23 cellular contexts compared by ENCODE assay signal in the genomic region with DNA sequence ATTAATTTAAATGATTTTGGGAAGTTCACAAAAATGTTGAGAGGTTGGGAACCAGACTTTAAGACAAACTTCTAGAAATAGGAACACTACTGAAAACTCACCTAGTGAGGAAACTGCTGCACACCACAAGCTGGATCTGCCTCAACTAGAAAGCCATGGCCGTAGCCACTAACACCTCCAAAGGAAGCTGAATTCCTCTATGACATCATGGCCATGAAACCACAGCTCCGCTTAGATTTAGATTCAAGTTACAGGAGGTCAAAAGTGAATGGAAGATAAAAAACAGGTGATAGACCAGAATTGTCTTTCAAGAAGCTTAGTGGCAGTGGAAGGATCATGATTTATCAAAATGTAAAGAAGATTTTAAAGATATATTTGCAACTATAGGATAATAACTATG.
DNase-seq lines count a peak whose midpoint lies in the region; ATAC-seq, FAIRE-seq and TF ChIP-seq lines count a peak whose summit lies in the region.
"Had no signal": no experiment of that assay in that cellular context is flagged by ENCODE, and none has a peak within 500 bp of the region (broad histone marks: within the 10 kb centered on the region; RNA-seq: fewer than 3 reads in every experiment).

No MANE protein-coding gene starts in this region.

- H3K9me3 Mint-ChIP-seq in MCF 10A (ENCODE audit: unreplicated experiment), result peaks cover 36% of the 10 kb centered on the region

- no peak overlapping the region for H2AFZ ChIP-seq in mammary epithelial cell (ENCODE audit: low read depth, low read length)
- H2AFZ ChIP-seq: GM23248 had no signal

- no peaks in the 10 kb centered on the region for H3K4me1 ChIP-seq in mammary epithelial cell (ENCODE audit: insufficient read depth, low read length)
- H3K4me1 ChIP-seq: BLaER1, Caco-2 had no signal

- 63% methylated on average over 2 of the region's 2 CpGs for WGBS in mammary epithelial cell (ENCODE audit: low coverage, missing lambda C conversion rate)

- no peaks in the 10 kb centered on the region for H3K36me3 Mint-ChIP-seq in MCF 10A (ENCODE audit: insufficient read depth, unreplicated experiment)
- H3K36me3 Mint-ChIP-seq: CD4-positive, CD25-positive, alpha-beta regulatory T cell; CD8-positive, alpha-beta T cell had no signal

- DNase-seq in mammary epithelial cell, result peak; percentile 34
- DNase-seq in MCF 10A (ENCODE audit: unreplicated experiment), result no peak
- DNase-seq in RPMI7951 (ENCODE audit: low read depth), result peak; percentile 51
- DNase-seq in glomerular visceral epithelial cell (ENCODE audit: extremely low spot score), result peak; percentile 60
- DNase-seq in urothelium cell line (ENCODE audit: low spot score), result peak; percentile 38
- DNase-seq in activated gamma-delta T cell (lab: John Stamatoyannopoulos, UW), result no peak
- no peak for DNase-seq in posterior cingulate gyrus
- DNase-seq: Caco-2; CD4-positive, CD25-positive, alpha-beta regulatory T cell; CD8-positive, alpha-beta T cell; DMS153; DND-41; GM23248; H9 had no signal

- dilution Hi-C loops in mammary epithelial cell (cut with HindIII; ENCODE audit: low sequenced_read_pairs), result no loop called here

- H3K9me3 ChIP-seq in mammary epithelial cell (replicated peaks; ENCODE audit: insufficient read depth, low read length), result no peaks in the 10 kb centered on the region
- H3K9me3 ChIP-seq: BLaER1 had no signal

- TF ChIP-seq CTCF in mammary epithelial cell (conservative IDR thresholded peaks at IDR 0.05 in 1 of 2, IDR thresholded peaks at IDR 0.05 in 1 of 2; ENCODE audit: extremely low read depth in 1 of 2, insufficient read depth in 1 of 2, low read depth in 1 of 2, low read length in 2 of 2) (no peak), MCF 10A (IDR thresholded peaks at IDR 0.05; ENCODE audit: unreplicated experiment) (no peak)

- in situ Hi-C loops in mammary epithelial cell (cut with MboI; ENCODE audit: low sequenced_read_pairs in 2 of 2), result no loop called here

- H3K4me1 Mint-ChIP-seq in MCF 10A (ENCODE audit: insufficient read depth, unreplicated experiment), result no peaks in the 10 kb centered on the region
- H3K4me1 Mint-ChIP-seq: B cell; CD4-positive, CD25-positive, alpha-beta regulatory T cell; H9 had no signal

- no peak overlapping the region for H3K4me3 ChIP-seq in mammary epithelial cell (replicated peaks in 1 of 3; ENCODE audit: insufficient read depth in 1 of 3, low read depth in 2 of 3, low read length in 3 of 3)
- H3K4me3 ChIP-seq: BLaER1, GM23248 had no signal

- no TSS peak for BruUV-seq in mammary epithelial cell (replicated peaks; lab: Mats Ljungman, UMichigan)
- no TSS peak for BruUV-seq in MCF 10A (replicated peaks; lab: Mats Ljungman, UMichigan)

- H3K27me3 ChIP-seq in mammary epithelial cell (ENCODE audit: insufficient read depth, low read length), result no peaks in the 10 kb centered on the region
- H3K27me3 ChIP-seq: BLaER1 had no signal

- no peak overlapping the region for H3K27ac Mint-ChIP-seq in MCF 10A (ENCODE audit: low read depth, unreplicated experiment)
- H3K27ac Mint-ChIP-seq: B cell; CD4-positive, CD25-positive, alpha-beta regulatory T cell; CD8-positive, alpha-beta T cell; H9 had no signal

- ATAC-seq in GM21381 (IDR thresholded peaks at IDR 0.05; ENCODE audit: unreplicated experiment), result no peak
- ATAC-seq: CD8-positive, alpha-beta T cell; HCT116 had no signal

- H3K9ac ChIP-seq in mammary epithelial cell (ENCODE audit: insufficient read depth, low read length), result no peak overlapping the region
- H3K9ac ChIP-seq: BLaER1, GM23248 had no signal

- FAIRE-seq in urothelium cell line (lab: Jason Lieb, UNC), result peak; percentile 48
- FAIRE-seq: A204.1, G401.6, GM12892 had no signal

- CTCF ChIA-PET in mammary epithelial cell (lab: Charles Lee; ENCODE audit: low non-redundant PET) (no interaction called here), MCF 10A (lab: Yijun Ruan, JAX) (no interaction called here)

- H3K4me3 Mint-ChIP-seq in MCF 10A (ENCODE audit: unreplicated experiment), result no peak overlapping the region
- H3K4me3 Mint-ChIP-seq: B cell; CD4-positive, CD25-positive, alpha-beta regulatory T cell; CD8-positive, alpha-beta T cell; H9 had no signal

- no peaks in the 10 kb centered on the region for H4K20me1 ChIP-seq in mammary epithelial cell (ENCODE audit: insufficient read depth, low read length)
- H4K20me1 ChIP-seq: BLaER1 had no signal

- H3K4me2 ChIP-seq in mammary epithelial cell (ENCODE audit: insufficient read depth, low read depth, low read length), result no peak overlapping the region
- H3K4me2 ChIP-seq: BLaER1 had no signal

- H3K27ac ChIP-seq in mammary epithelial cell (ENCODE audit: insufficient read depth, low read depth, low read length), result no peak overlapping the region
- H3K27ac ChIP-seq: 22Rv1, BLaER1, C4-2B, GM23248 had no signal

- POLR2A ChIA-PET in MCF 10A (lab: Yijun Ruan, JAX), result no interaction called here

- no peaks in the 10 kb centered on the region for H3K79me2 ChIP-seq in mammary epithelial cell (ENCODE audit: insufficient read depth, low read length)

- H3K27me3 Mint-ChIP-seq in MCF 10A (ENCODE audit: insufficient read depth, unreplicated experiment), result no peaks in the 10 kb centered on the region
- H3K27me3 Mint-ChIP-seq: B cell; CD4-positive, CD25-positive, alpha-beta regulatory T cell had no signal

- intact Hi-C loops in mammary epithelial cell (cut with micrococcal nuclease) (no loop called here), MCF 10A (cut with micrococcal nuclease) (no loop called here), posterior cingulate gyrus (cut with DNase I) (no loop called here)

- H3K36me3 ChIP-seq in mammary epithelial cell (ENCODE audit: insufficient read depth, low read length), result no peaks in the 10 kb centered on the region
- H3K36me3 ChIP-seq: BLaER1 had no signal

Comparison
In these comparisons a context has a peak if more than half of its experiments do, and no peak if none do; other contexts are left out.
1. DNase-seq: peak in mammary epithelial cell (single experiment), RPMI7951 (single experiment), glomerular visceral epithelial cell (single experiment) and urothelium cell line (single experiment); none in MCF 10A (single experiment), activated gamma-delta T cell (single experiment) and posterior cingulate gyrus (0 of 10).